ENCODE assay signal across 9 cellular contexts in genomic region chr1:232635778-232636356, GRCh38. TPM values are rescaled to one million over a fixed set of nuclear protein-coding genes. Genes with fewer than 3 reads are reported as not detected.
DNase-seq lines count a peak whose midpoint lies in the region; ATAC-seq and TF ChIP-seq lines count a peak whose summit lies in the region.
"Had no signal": no experiment of that assay in that cellular context is flagged by ENCODE, and none has a peak within 500 bp of the region (broad histone marks: within the 10 kb centered on the region; RNA-seq: fewer than 3 reads in every experiment).

No MANE protein-coding gene starts in this region.

- intact Hi-C loops in ovary (cut with DNase I) = loop anchor here in 3 of 4 donors (5.0 to 10.0 kb wide), 4 partner anchors 599 to 771 kb away; no protein-coding TSS in a partner anchor

- no peaks in the 10 kb centered on the region for H3K9me3 Mint-ChIP-seq in activated naive CD8-positive, alpha-beta T cell treated with anti-CD3 and anti-CD28 coated beads, Interleukin-2, amount 10 ng/mL, durations not matched to agents 7 days and 5 days
- H3K9me3 Mint-ChIP-seq in activated naive CD8-positive, alpha-beta T cell treated with anti-CD3 and anti-CD28 coated beads for 36 hours = no peaks in the 10 kb centered on the region
- H3K9me3 Mint-ChIP-seq in T-cell = no peaks in the 10 kb centered on the region

- TF ChIP-seq CTCF in fibroblast of pulmonary artery (IDR thresholded peaks at IDR 0.05; ENCODE audit: low read length, missing control alignments) = peak; percentile 78
- TF ChIP-seq CTCF in ovary (IDR thresholded peaks at IDR 0.05) = peak; percentile 57 to 76 (median 74)

- H3K27ac Mint-ChIP-seq in activated naive CD8-positive, alpha-beta T cell treated with anti-CD3 and anti-CD28 coated beads, Interleukin-2, amount 10 ng/mL, durations not matched to agents 7 days and 5 days = no peak overlapping the region
- H3K27ac Mint-ChIP-seq in activated naive CD8-positive, alpha-beta T cell treated with anti-CD3 and anti-CD28 coated beads for 36 hours = no peak overlapping the region
- H3K27ac Mint-ChIP-seq in T-cell = no peak overlapping the region
- H3K27ac Mint-ChIP-seq: activated naive CD8-positive, alpha-beta T cell had no signal

- CTCF ChIA-PET in T-cell (lab: Charles Lee) = no interaction called here

- peak; percentile 70 for ATAC-seq in activated naive CD8-positive, alpha-beta T cell treated with anti-CD3 and anti-CD28 coated beads, Interleukin-2, amount 10 ng/mL, durations not matched to agents 7 days and 5 days (ENCODE audit: low read depth)
- ATAC-seq in HG02642 (IDR thresholded peaks at IDR 0.05; ENCODE audit: poor library complexity, unreplicated experiment) (peak; percentile 65), T-cell (replicated peaks in 1 of 4) (peak; percentile 60 to 75 (median 71))

- TF ChIP-seq POLR2A in ovary (IDR thresholded peaks at IDR 0.05) = no peak

- H3K4me3 ChIP-seq in fibroblast of pulmonary artery (replicated peaks; ENCODE audit: low read depth, low read length) = no peak overlapping the region
- H3K4me3 ChIP-seq in ovary = no peak overlapping the region

- no peaks in the 10 kb centered on the region for H3K9me3 ChIP-seq in ovary

- no peaks in the 10 kb centered on the region for H3K36me3 ChIP-seq in ovary

- H3K36me3 Mint-ChIP-seq in activated naive CD8-positive, alpha-beta T cell treated with anti-CD3 and anti-CD28 coated beads, Interleukin-2, amount 10 ng/mL, durations not matched to agents 7 days and 5 days = no peaks in the 10 kb centered on the region
- no peaks in the 10 kb centered on the region for H3K36me3 Mint-ChIP-seq in activated naive CD8-positive, alpha-beta T cell treated with anti-CD3 and anti-CD28 coated beads for 36 hours
- H3K36me3 Mint-ChIP-seq in T-cell = no peaks in the 10 kb centered on the region
- H3K36me3 Mint-ChIP-seq: activated naive CD8-positive, alpha-beta T cell had no signal

- no peak overlapping the region for H3K4me3 Mint-ChIP-seq in activated naive CD8-positive, alpha-beta T cell treated with anti-CD3 and anti-CD28 coated beads, Interleukin-2, amount 10 ng/mL, durations not matched to agents 7 days and 5 days
- H3K4me3 Mint-ChIP-seq in activated naive CD8-positive, alpha-beta T cell treated with anti-CD3 and anti-CD28 coated beads for 36 hours = no peak overlapping the region
- H3K4me3 Mint-ChIP-seq in T-cell = no peak overlapping the region
- H3K4me3 Mint-ChIP-seq: activated naive CD8-positive, alpha-beta T cell had no signal

- POLR2A ChIA-PET in activated naive CD8-positive, alpha-beta T cell treated with anti-CD3 and anti-CD28 coated beads, Interleukin-2, amount 10 ng/mL, durations not matched to agents 7 days and 5 days (lab: Charles Lee) = no interaction called here
- POLR2A ChIA-PET in T-cell (lab: Charles Lee) = no interaction called here

- WGBS in ovary, 3 donors = 0 to 2% (median 0%) methylated on average over 3 of the region's 3 CpGs

- no peak overlapping the region for H3K27ac ChIP-seq in ovary

- no peaks in the 10 kb centered on the region for H3K27me3 ChIP-seq in ovary

- H3K27me3 Mint-ChIP-seq in activated naive CD8-positive, alpha-beta T cell treated with anti-CD3 and anti-CD28 coated beads, Interleukin-2, amount 10 ng/mL, durations not matched to agents 7 days and 5 days = peaks cover 28% of the 10 kb centered on the region
- peaks cover 33% of the 10 kb centered on the region for H3K27me3 Mint-ChIP-seq in activated naive CD8-positive, alpha-beta T cell treated with anti-CD3 and anti-CD28 coated beads for 36 hours
- H3K27me3 Mint-ChIP-seq in T-cell = peaks cover 18 to 21% of the 10 kb centered on the region in 2 donors

- H3K4me1 Mint-ChIP-seq in activated naive CD8-positive, alpha-beta T cell treated with anti-CD3 and anti-CD28 coated beads, Interleukin-2, amount 10 ng/mL, durations not matched to agents 7 days and 5 days = peaks cover 1% of the 10 kb centered on the region
- H3K4me1 Mint-ChIP-seq in activated naive CD8-positive, alpha-beta T cell treated with anti-CD3 and anti-CD28 coated beads for 36 hours = peaks cover 7% of the 10 kb centered on the region
- peaks cover 2 to 4% (median 4%) of the 10 kb centered on the region in 3 donors for H3K4me1 Mint-ChIP-seq in T-cell

- no peak for DNase-seq in activated naive CD8-positive, alpha-beta T cell treated with anti-CD3 and anti-CD28 coated beads, Interleukin-2, amount 10 ng/mL, durations not matched to agents 7 days and 5 days
- no peak for DNase-seq in activated naive CD8-positive, alpha-beta T cell treated with anti-CD3 and anti-CD28 coated beads for 36 hours
- DNase-seq in NCI-H128 (lab: John Stamatoyannopoulos, UW; ENCODE audit: unreplicated experiment) (peak; percentile 40), T-cell (no peak), fibroblast of pulmonary artery (ENCODE audit: low read depth) (peak; percentile 76), ovary (no peak)
- DNase-seq in activated CD4-positive, alpha-beta T cell treated with anti-CD3 and anti-CD28 coated beads for 4 hours = no peak

- H3K4me1 ChIP-seq in ovary (ENCODE audit: insufficient read depth) = no peaks in the 10 kb centered on the region

- TF ChIP-seq EP300 in ovary (IDR thresholded peaks at IDR 0.05) = no peak

RNA-seq across cellular contexts. Expression of gene SIPA1L2, which starts 5.9 kb away (rescaled TPM):
- total RNA-seq in activated naive CD8-positive, alpha-beta T cell treated with anti-CD3 and anti-CD28 coated beads, Interleukin-2, amount 10 ng/mL, durations not matched to agents 7 days and 5 days = 1 to 10 TPM in 1 of 2 experiments, under 1 TPM in 1; 0.86 to 1.1 TPM
- total RNA-seq in activated naive CD8-positive, alpha-beta T cell treated with anti-CD3 and anti-CD28 coated beads for 36 hours = 1 to 10 TPM; 1.6 to 1.7 TPM
- total RNA-seq in T-cell (1 to 10 TPM in 4 of 5 donors, under 1 TPM in 1; 0.70 to 3.3 (median 1.2) TPM), ovary (10 to 100 TPM; 12.9 to 52.9 (median 31.7) TPM)
- 10 to 100 TPM; 12.3 to 17.7 TPM for polyA plus RNA-seq in ovary

Comparison
In these comparisons a context has a peak if more than half of its experiments do, and no peak if none do; other contexts are left out.
1. DNase-seq: peak in NCI-H128 (single experiment) and fibroblast of pulmonary artery (single experiment); none in activated naive CD8-positive, alpha-beta T cell treated with anti-CD3 and anti-CD28 coated beads, Interleukin-2, amount 10 ng/mL, durations not matched to agents 7 days and 5 days (single experiment), activated naive CD8-positive, alpha-beta T cell treated with anti-CD3 and anti-CD28 coated beads for 36 hours (single experiment), T-cell (0 of 34), ovary (0 of 5) and activated CD4-positive, alpha-beta T cell treated with anti-CD3 and anti-CD28 coated beads for 4 hours (0 of 2).
2. Peak in every context shown above with its lines, with median percentiles within 50 percentile points of each other: ATAC-seq.